ENCODE assay signal across 24 cellular contexts in genomic region chr3:142735462-142735861, GRCh38. TPM values are rescaled to one million over a fixed set of nuclear protein-coding genes. Genes with fewer than 3 reads are reported as not detected.
DNase-seq lines count a peak whose midpoint lies in the region; ATAC-seq, FAIRE-seq and TF ChIP-seq lines count a peak whose summit lies in the region.
"Had no signal": no experiment of that assay in that cellular context is flagged by ENCODE, and none has a peak within 500 bp of the region (broad histone marks: within the 10 kb centered on the region; RNA-seq: fewer than 3 reads in every experiment).

No MANE protein-coding gene starts in this region.

- ATAC-seq in SK-N-SH treated with all-trans-retinoic acid at 6 μM for 48 hours = no peak
- ATAC-seq: activated T-cell treated with anti-CD3 and anti-CD28 coated beads, Interleukin-2, amount 50 U/mL, for 4 hours; right lobe of liver had no signal

- intact Hi-C loops in breast epithelium (cut with DNase I; ENCODE audit: low total_unique reads) = no loop called here

- H3K27me3 ChIP-seq in right atrium auricular region (no peaks in the 10 kb centered on the region), breast epithelium (no peaks in the 10 kb centered on the region)
- H3K27me3 ChIP-seq: BLaER1, right lobe of liver had no signal

- DNase-seq in D721Med (ENCODE audit: insufficient read length, low spot score) = no peak
- peak; percentile 58 for DNase-seq in NCI-H146 treated with DMSO at 0.1 percent for 48 hours (lab: John Stamatoyannopoulos, UW; ENCODE audit: unreplicated experiment)
- no peak for DNase-seq in right atrium auricular region (ENCODE audit: low spot score)
- no peak for DNase-seq in breast epithelium (ENCODE audit: low spot score in 2 of 2)
- no peak for DNase-seq in ureter (ENCODE audit: low spot score)
- no peak for DNase-seq in NCI-H526 (lab: John Stamatoyannopoulos, UW)
- no peak for DNase-seq in EL
- DNase-seq: activated CD4-positive, alpha-beta T cell treated with anti-CD3 and anti-CD28 coated beads, Interleukin-2, amount 10 ng/mL, durations not matched to agents 24 days and 14 days; activated naive CD4-positive, alpha-beta T cell; activated T-cell treated with anti-CD3 and anti-CD28 coated beads, Interleukin-2, amount 50 U/mL, for 4 hours; GM23248; mammary epithelial cell; MM.1S; NCI-H187 treated with DMSO at 0.1 percent for 48 hours; NCI-H774; right lobe of liver; stimulated activated CD4-positive, alpha-beta T cell treated with anti-CD3 and anti-CD28 coated beads, Interleukin-2, amount 100 ng/mL, for 48 hours; trophoblast cell had no signal

- H3K4me1 ChIP-seq in right atrium auricular region (peaks cover 0 to 13% of the 10 kb centered on the region in 2 donors), breast epithelium (no peaks in the 10 kb centered on the region)
- H3K4me1 ChIP-seq: right lobe of liver had no signal

- H3K36me3 ChIP-seq in right atrium auricular region (no peaks in the 10 kb centered on the region), breast epithelium (no peaks in the 10 kb centered on the region)
- H3K36me3 ChIP-seq: BLaER1, right lobe of liver had no signal

- peak overlapping the region; percentile 56 to 64 for H3K27ac ChIP-seq in right atrium auricular region
- no peak overlapping the region for H3K27ac ChIP-seq in breast epithelium
- H3K27ac ChIP-seq: BLaER1, GM23248, HL-60, KMS-11, right lobe of liver, RWPE1 had no signal

- TF ChIP-seq CTCF in D721Med (IDR thresholded peaks at IDR 0.05; ENCODE audit: insufficient read depth, missing control alignments) (no peak), right atrium auricular region (IDR thresholded peaks at IDR 0.05) (no peak), breast epithelium (IDR thresholded peaks at IDR 0.05) (no peak)

- no peak for TF ChIP-seq POLR2A in breast epithelium (IDR thresholded peaks at IDR 0.05)

- H3K9me3 ChIP-seq in right atrium auricular region (no peaks in the 10 kb centered on the region), breast epithelium (no peaks in the 10 kb centered on the region)
- H3K9me3 ChIP-seq: BLaER1, right lobe of liver had no signal

- H3K4me3 ChIP-seq in right atrium auricular region (no peak overlapping the region), breast epithelium (no peak overlapping the region)
- H3K4me3 ChIP-seq: BLaER1, GM23248, right lobe of liver had no signal

- FAIRE-seq in D721Med (lab: Jason Lieb, UNC) = peak; percentile 70
- FAIRE-seq: GM12891 had no signal

TF ChIP-seq in SK-N-SH treated with all-trans-retinoic acid at 6 μM for 48 hours, 23 proteins besides CTCF, POLR2A, EP300 and RAD21:
- TF ChIP-seq TOX (CRISPR knock-in tag; IDR thresholded peaks at IDR 0.05; ENCODE audit: borderline replicate concordance) (no peak), ZNF565 (CRISPR knock-in tag; conservative IDR thresholded peaks at IDR 0.05; ENCODE audit: low read depth) (no peak), TCF4 (CRISPR knock-in tag; IDR thresholded peaks at IDR 0.05; ENCODE audit: borderline replicate concordance) (peak; percentile 74), ZC3H10 (CRISPR knock-in tag; IDR thresholded peaks at IDR 0.05) (no peak), ZNF8 (CRISPR knock-in tag; IDR thresholded peaks at IDR 0.05) (no peak), SNAI2 (CRISPR knock-in tag; IDR thresholded peaks at IDR 0.05) (no peak), GLIS3 (CRISPR knock-in tag; IDR thresholded peaks at IDR 0.05) (no peak)
- TF ChIP-seq, protein P1, sequence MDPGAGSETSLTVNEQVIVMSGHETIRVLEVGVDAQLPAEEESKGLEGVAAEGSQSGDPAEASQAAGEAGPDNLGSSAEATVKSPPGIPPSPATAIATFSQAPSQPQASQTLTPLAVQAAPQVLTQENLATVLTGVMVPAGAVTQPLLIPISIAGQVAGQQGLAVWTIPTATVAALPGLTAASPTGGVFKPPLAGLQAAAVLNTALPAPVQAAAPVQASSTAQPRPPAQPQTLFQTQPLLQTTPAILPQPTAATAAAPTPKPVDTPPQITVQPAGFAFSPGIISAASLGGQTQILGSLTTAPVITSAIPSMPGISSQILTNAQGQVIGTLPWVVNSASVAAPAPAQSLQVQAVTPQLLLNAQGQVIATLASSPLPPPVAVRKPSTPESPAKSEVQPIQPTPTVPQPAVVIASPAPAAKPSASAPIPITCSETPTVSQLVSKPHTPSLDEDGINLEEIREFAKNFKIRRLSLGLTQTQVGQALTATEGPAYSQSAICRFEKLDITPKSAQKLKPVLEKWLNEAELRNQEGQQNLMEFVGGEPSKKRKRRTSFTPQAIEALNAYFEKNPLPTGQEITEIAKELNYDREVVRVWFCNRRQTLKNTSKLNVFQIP (CRISPR knock-in tag; IDR thresholded peaks at IDR 0.05; ENCODE audit: borderline replicate concordance, low read depth) = no peak
- TF ChIP-seq, protein P2, sequence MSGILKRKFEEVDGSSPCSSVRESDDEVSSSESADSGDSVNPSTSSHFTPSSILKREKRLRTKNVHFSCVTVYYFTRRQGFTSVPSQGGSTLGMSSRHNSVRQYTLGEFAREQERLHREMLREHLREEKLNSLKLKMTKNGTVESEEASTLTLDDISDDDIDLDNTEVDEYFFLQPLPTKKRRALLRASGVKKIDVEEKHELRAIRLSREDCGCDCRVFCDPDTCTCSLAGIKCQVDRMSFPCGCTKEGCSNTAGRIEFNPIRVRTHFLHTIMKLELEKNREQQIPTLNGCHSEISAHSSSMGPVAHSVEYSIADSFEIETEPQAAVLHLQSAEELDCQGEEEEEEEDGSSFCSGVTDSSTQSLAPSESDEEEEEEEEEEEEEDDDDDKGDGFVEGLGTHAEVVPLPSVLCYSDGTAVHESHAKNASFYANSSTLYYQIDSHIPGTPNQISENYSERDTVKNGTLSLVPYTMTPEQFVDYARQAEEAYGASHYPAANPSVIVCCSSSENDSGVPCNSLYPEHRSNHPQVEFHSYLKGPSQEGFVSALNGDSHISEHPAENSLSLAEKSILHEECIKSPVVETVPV (CRISPR knock-in tag; IDR thresholded peaks at IDR 0.05) = no peak

RNA-seq across cellular contexts. Expression of gene TRPC1, which starts 11.6 kb away (rescaled TPM):
- total RNA-seq in right atrium auricular region (10 to 100 TPM; 10.6 to 20.2 TPM), breast epithelium (10 to 100 TPM; 12.5 to 14.8 (median 13.0) TPM), ureter (22.5 TPM)

Comparison
In these comparisons a context has a peak if more than half of its experiments do, and no peak if none do; other contexts are left out.
1. H3K27ac ChIP-seq: peak in right atrium auricular region (2 of 2); none in breast epithelium (0 of 2).